1 cellular context compared by ENCODE assay signal in the genomic region with DNA sequence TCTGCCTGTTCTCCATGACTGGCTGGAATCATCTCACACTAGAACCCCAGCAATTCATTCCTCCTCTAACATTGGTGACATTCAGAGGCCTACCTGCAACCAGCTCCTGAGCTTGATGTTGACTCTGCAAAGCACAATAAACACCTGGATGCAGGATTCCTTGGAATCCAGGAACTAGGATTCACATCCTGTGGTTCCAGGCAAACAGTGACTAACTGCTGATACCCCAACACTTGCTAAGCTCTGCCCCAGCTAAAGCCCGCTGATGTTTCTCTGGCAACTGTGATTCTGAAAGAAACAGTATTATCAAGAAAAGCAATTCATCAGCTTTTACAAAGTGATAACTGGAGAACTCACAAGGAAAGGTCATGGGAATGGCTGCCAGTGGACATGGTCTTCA.
TF ChIP-seq lines count a peak whose summit lies in the region.

No MANE protein-coding gene starts in this region.

TF ChIP-seq in H1, 55 proteins besides CTCF, POLR2A, EP300 and RAD21:
- no peak for TF ChIP-seq KDM5A (IDR thresholded peaks at IDR 0.05; ENCODE audit: low read length)
- TF ChIP-seq TAF1 (IDR thresholded peaks at IDR 0.05; ENCODE audit: low read depth, low read length), result 0 out of 2 replicates have a peak, but pooled peaks have one; percentile 24
- peak; percentile 58; the same call in 1 of the 2 replicates for TF ChIP-seq SP1 (IDR thresholded peaks at IDR 0.05; ENCODE audit: low read depth, low read length)
TF ChIP-seq in H1: peak in this region for 2.
